Comparison of ENCODE assay signal across 28 cellular contexts in the genomic region with DNA sequence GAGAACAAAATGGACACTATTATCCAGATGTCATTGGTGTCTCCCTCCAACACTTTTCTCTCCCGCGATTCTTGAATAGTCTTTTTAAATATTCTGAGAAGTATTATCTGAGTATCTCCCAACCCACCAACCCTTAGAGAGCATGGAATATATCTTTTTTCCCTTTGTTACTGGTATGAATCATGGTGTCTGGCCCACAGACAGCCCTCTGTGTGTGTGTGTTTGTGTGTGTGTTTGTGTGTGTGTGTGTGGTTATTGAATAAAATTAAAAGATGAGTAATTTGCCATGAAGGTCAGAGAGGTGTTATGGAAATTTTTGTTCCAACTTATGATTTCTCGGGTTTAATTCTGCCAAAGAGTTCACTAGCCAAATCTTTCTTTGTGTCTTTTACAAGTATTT. TPM values are rescaled to one million over a fixed set of nuclear protein-coding genes. Genes with fewer than 3 reads are reported as not detected.
DNase-seq lines count a peak whose midpoint lies in the region; ATAC-seq and TF ChIP-seq lines count a peak whose summit lies in the region.
"Had no signal": no experiment of that assay in that cellular context is flagged by ENCODE, and none has a peak within 500 bp of the region (broad histone marks: within the 10 kb centered on the region; RNA-seq: fewer than 3 reads in every experiment).

No MANE protein-coding gene starts in this region.

- DNase-seq in activated CD4-positive, alpha-beta T cell treated with anti-CD3 and anti-CD28 coated beads, Interleukin-2, amount 10 ng/mL, durations not matched to agents 24 days and 14 days: no peak
- no peak for DNase-seq in activated CD4-positive, alpha-beta T cell treated with anti-CD3 and anti-CD28 coated beads, Interleukin-2, amount 10 ng/mL, durations not matched to agents 7 days and 5 days
- DNase-seq in stimulated activated CD4-positive, alpha-beta T cell treated with anti-CD3 and anti-CD28 coated beads, Interleukin-2, amount 100 ng/mL, for 24 hours: peak; percentile 17 to 36
- DNase-seq in stimulated activated CD4-positive, alpha-beta T cell treated with anti-CD3 and anti-CD28 coated beads, Interleukin-2, amount 100 ng/mL, for 48 hours: no peak
- DNase-seq in activated naive CD8-positive, alpha-beta T cell treated with anti-CD3 and anti-CD28 coated beads, Interleukin-2, amount 50 U/mL, for 24 hours: no peak
- DNase-seq in stimulated activated naive CD8-positive, alpha-beta T cell treated with anti-CD3 and anti-CD28 coated beads, Interleukin-15, Interleukin-2, amounts not matched to agents 100 U/mL and 50 U/mL, for 24 hours: no peak
- DNase-seq in NCI-H2171 (lab: John Stamatoyannopoulos, UW) (no peak), endothelial cell (ENCODE audit: low spot score) (no peak)
- DNase-seq: activated B cell treated with CpG ODN at 0.5 μM for 24 hours, activated gamma-delta T cell, AML-193, aorta, DMS153, endodermal cell, esophagus squamous epithelium, GM23248, hypothalamus, left lung, NCI-H1417, NCI-H2029 treated with DMSO at 0.1 percent for 48 hours, NCI-H345, NCI-H748 treated with DMSO at 0.1 percent for 48 hours, sigmoid colon, trophoblast cell had no signal

- no peak overlapping the region for H3K4me3 Mint-ChIP-seq in activated CD4-positive, alpha-beta T cell treated with anti-CD3 and anti-CD28 coated beads, Interleukin-2, amount 10 ng/mL, durations not matched to agents 24 days and 14 days
- no peak overlapping the region for H3K4me3 Mint-ChIP-seq in activated CD4-positive, alpha-beta T cell treated with anti-CD3 and anti-CD28 coated beads, Interleukin-2, amount 10 ng/mL, durations not matched to agents 7 days and 5 days
- H3K4me3 Mint-ChIP-seq in activated naive CD8-positive, alpha-beta T cell treated with anti-CD3 and anti-CD28 coated beads, Interleukin-2, amount 50 U/mL, for 24 hours: no peak overlapping the region
- no peak overlapping the region for H3K4me3 Mint-ChIP-seq in endothelial cell (ENCODE audit: unreplicated experiment)
- H3K4me3 Mint-ChIP-seq: activated B cell treated with CpG ODN at 0.5 μM for 24 hours; central memory CD8-positive, alpha-beta T cell; dendritic cell treated with granulocyte-macrophage colony-stimulating factor and Interleukin-4, amounts not matched to agents 40 ng/mL and 50 ng/mL, for 4 days; endodermal cell had no signal

- H3K4me1 Mint-ChIP-seq in activated CD4-positive, alpha-beta T cell treated with anti-CD3 and anti-CD28 coated beads, Interleukin-2, amount 10 ng/mL, durations not matched to agents 24 days and 14 days: peaks cover 20% of the 10 kb centered on the region
- H3K4me1 Mint-ChIP-seq in activated CD4-positive, alpha-beta T cell treated with anti-CD3 and anti-CD28 coated beads, Interleukin-2, amount 10 ng/mL, durations not matched to agents 7 days and 5 days: peaks cover 45% of the 10 kb centered on the region
- peaks cover 58% of the 10 kb centered on the region for H3K4me1 Mint-ChIP-seq in activated naive CD8-positive, alpha-beta T cell treated with anti-CD3 and anti-CD28 coated beads, Interleukin-2, amount 50 U/mL, for 24 hours
- peaks cover 13% of the 10 kb centered on the region for H3K4me1 Mint-ChIP-seq in endothelial cell (ENCODE audit: unreplicated experiment)
- H3K4me1 Mint-ChIP-seq: activated B cell treated with CpG ODN at 0.5 μM for 24 hours, endodermal cell had no signal

- peak overlapping the region; percentile 42 for H3K27ac Mint-ChIP-seq in activated CD4-positive, alpha-beta T cell treated with anti-CD3 and anti-CD28 coated beads, Interleukin-2, amount 10 ng/mL, durations not matched to agents 24 days and 14 days
- H3K27ac Mint-ChIP-seq in activated CD4-positive, alpha-beta T cell treated with anti-CD3 and anti-CD28 coated beads, Interleukin-2, amount 10 ng/mL, durations not matched to agents 7 days and 5 days: no peak overlapping the region
- peak overlapping the region; percentile 80 for H3K27ac Mint-ChIP-seq in activated naive CD8-positive, alpha-beta T cell treated with anti-CD3 and anti-CD28 coated beads, Interleukin-2, amount 50 U/mL, for 24 hours
- H3K27ac Mint-ChIP-seq in endothelial cell (ENCODE audit: unreplicated experiment): no peak overlapping the region
- H3K27ac Mint-ChIP-seq: activated B cell treated with CpG ODN at 0.5 μM for 24 hours; dendritic cell treated with granulocyte-macrophage colony-stimulating factor and Interleukin-4, amounts not matched to agents 40 ng/mL and 50 ng/mL, for 4 days; endodermal cell had no signal

- intact Hi-C loops in activated CD4-positive, alpha-beta T cell treated with anti-CD3 and anti-CD28 coated beads, Interleukin-2, amount 10 ng/mL, durations not matched to agents 24 days and 14 days (cut with micrococcal nuclease): loop anchor here (2.0 to 10.0 kb wide), 2 partner anchors 17 to 517 kb away; no protein-coding TSS in a partner anchor

- peaks cover 40% of the 10 kb centered on the region for H3K36me3 Mint-ChIP-seq in activated CD4-positive, alpha-beta T cell treated with anti-CD3 and anti-CD28 coated beads, Interleukin-2, amount 10 ng/mL, durations not matched to agents 24 days and 14 days (ENCODE audit: low read depth)
- H3K36me3 Mint-ChIP-seq in activated CD4-positive, alpha-beta T cell treated with anti-CD3 and anti-CD28 coated beads, Interleukin-2, amount 10 ng/mL, durations not matched to agents 7 days and 5 days (ENCODE audit: low read depth): peaks cover 53% of the 10 kb centered on the region
- peaks cover 31% of the 10 kb centered on the region for H3K36me3 Mint-ChIP-seq in activated naive CD8-positive, alpha-beta T cell treated with anti-CD3 and anti-CD28 coated beads, Interleukin-2, amount 50 U/mL, for 24 hours (ENCODE audit: low read depth)
- peaks cover 9% of the 10 kb centered on the region for H3K36me3 Mint-ChIP-seq in endothelial cell (ENCODE audit: low read depth, unreplicated experiment)

- POLR2A ChIA-PET in activated CD4-positive, alpha-beta T cell treated with anti-CD3 and anti-CD28 coated beads, Interleukin-2, amount 10 ng/mL, durations not matched to agents 7 days and 5 days (lab: Charles Lee): no interaction called here

- no peaks in the 10 kb centered on the region for H3K27me3 Mint-ChIP-seq in activated CD4-positive, alpha-beta T cell treated with anti-CD3 and anti-CD28 coated beads, Interleukin-2, amount 10 ng/mL, durations not matched to agents 24 days and 14 days
- no peaks in the 10 kb centered on the region for H3K27me3 Mint-ChIP-seq in activated CD4-positive, alpha-beta T cell treated with anti-CD3 and anti-CD28 coated beads, Interleukin-2, amount 10 ng/mL, durations not matched to agents 7 days and 5 days
- no peaks in the 10 kb centered on the region for H3K27me3 Mint-ChIP-seq in activated naive CD8-positive, alpha-beta T cell treated with anti-CD3 and anti-CD28 coated beads, Interleukin-2, amount 50 U/mL, for 24 hours
- no peaks in the 10 kb centered on the region for H3K27me3 Mint-ChIP-seq in endothelial cell (ENCODE audit: unreplicated experiment)
- H3K27me3 Mint-ChIP-seq: activated B cell treated with CpG ODN at 0.5 μM for 24 hours; central memory CD8-positive, alpha-beta T cell had no signal

- CTCF ChIA-PET in activated CD4-positive, alpha-beta T cell treated with anti-CD3 and anti-CD28 coated beads, Interleukin-2, amount 10 ng/mL, durations not matched to agents 7 days and 5 days (lab: Charles Lee): interaction anchor here (0.5 to 1.5 kb wide), 2 partner anchors 14 to 1487 kb away, joined by 3 to 5 read pairs; no protein-coding TSS in a partner anchor

- peak; percentile 70 for ATAC-seq in activated naive CD8-positive, alpha-beta T cell treated with anti-CD3 and anti-CD28 coated beads, Interleukin-2, amount 50 U/mL, for 24 hours
- peak; percentile 69 for ATAC-seq in stimulated activated naive CD8-positive, alpha-beta T cell treated with anti-CD3 and anti-CD28 coated beads, Interleukin-15, Interleukin-2, amounts not matched to agents 100 U/mL and 50 U/mL, for 24 hours
- ATAC-seq: A549, gastroesophageal sphincter, left lung had no signal

- H3K9me3 Mint-ChIP-seq in activated CD4-positive, alpha-beta T cell treated with anti-CD3 and anti-CD28 coated beads, Interleukin-2, amount 10 ng/mL, durations not matched to agents 24 days and 14 days: peaks cover 19% of the 10 kb centered on the region
- H3K9me3 Mint-ChIP-seq in activated CD4-positive, alpha-beta T cell treated with anti-CD3 and anti-CD28 coated beads, Interleukin-2, amount 10 ng/mL, durations not matched to agents 7 days and 5 days: peaks cover 28% of the 10 kb centered on the region
- H3K9me3 Mint-ChIP-seq in activated naive CD8-positive, alpha-beta T cell treated with anti-CD3 and anti-CD28 coated beads, Interleukin-2, amount 50 U/mL, for 24 hours: peaks cover 15% of the 10 kb centered on the region
- H3K9me3 Mint-ChIP-seq in endothelial cell (ENCODE audit: unreplicated experiment): no peaks in the 10 kb centered on the region
- H3K9me3 Mint-ChIP-seq: activated B cell treated with CpG ODN at 0.5 μM for 24 hours; central memory CD8-positive, alpha-beta T cell; dendritic cell treated with granulocyte-macrophage colony-stimulating factor and Interleukin-4, amounts not matched to agents 40 ng/mL and 50 ng/mL, for 4 days; endodermal cell had no signal

- TF ChIP-seq CTCF in endothelial cell (IDR thresholded peaks at IDR 0.05; ENCODE audit: unreplicated experiment): no peak

RNA-seq across cellular contexts. Expression of a gene that starts 47.7 kb away (rescaled TPM):
- total RNA-seq in activated CD4-positive, alpha-beta T cell treated with anti-CD3 and anti-CD28 coated beads, Interleukin-2, amount 10 ng/mL, durations not matched to agents 24 days and 14 days: 47.7 and 49.5 TPM in 2 replicates
- 100 to 1,000 TPM; 138 to 139 TPM for total RNA-seq in activated CD4-positive, alpha-beta T cell treated with anti-CD3 and anti-CD28 coated beads, Interleukin-2, amount 10 ng/mL, durations not matched to agents 7 days and 5 days
- total RNA-seq in endothelial cell (ENCODE audit: unreplicated experiment): 34.5 TPM

Comparison
In these comparisons a context has a peak if more than half of its experiments do, and no peak if none do; other contexts are left out.
1. DNase-seq: peak in stimulated activated CD4-positive, alpha-beta T cell treated with anti-CD3 and anti-CD28 coated beads, Interleukin-2, amount 100 ng/mL, for 24 hours (2 of 2); none in activated CD4-positive, alpha-beta T cell treated with anti-CD3 and anti-CD28 coated beads, Interleukin-2, amount 10 ng/mL, durations not matched to agents 24 days and 14 days (single experiment), activated CD4-positive, alpha-beta T cell treated with anti-CD3 and anti-CD28 coated beads, Interleukin-2, amount 10 ng/mL, durations not matched to agents 7 days and 5 days (single experiment), stimulated activated CD4-positive, alpha-beta T cell treated with anti-CD3 and anti-CD28 coated beads, Interleukin-2, amount 100 ng/mL, for 48 hours (0 of 2), activated naive CD8-positive, alpha-beta T cell treated with anti-CD3 and anti-CD28 coated beads, Interleukin-2, amount 50 U/mL, for 24 hours (single experiment), stimulated activated naive CD8-positive, alpha-beta T cell treated with anti-CD3 and anti-CD28 coated beads, Interleukin-15, Interleukin-2, amounts not matched to agents 100 U/mL and 50 U/mL, for 24 hours (single experiment), NCI-H2171 (single experiment) and endothelial cell (single experiment).
2. H3K27ac Mint-ChIP-seq: peak in activated CD4-positive, alpha-beta T cell treated with anti-CD3 and anti-CD28 coated beads, Interleukin-2, amount 10 ng/mL, durations not matched to agents 24 days and 14 days (single experiment) and activated naive CD8-positive, alpha-beta T cell treated with anti-CD3 and anti-CD28 coated beads, Interleukin-2, amount 50 U/mL, for 24 hours (single experiment); none in activated CD4-positive, alpha-beta T cell treated with anti-CD3 and anti-CD28 coated beads, Interleukin-2, amount 10 ng/mL, durations not matched to agents 7 days and 5 days (single experiment) and endothelial cell (single experiment).